ENCODE assay signal across 8 cellular contexts in the genomic region with DNA sequence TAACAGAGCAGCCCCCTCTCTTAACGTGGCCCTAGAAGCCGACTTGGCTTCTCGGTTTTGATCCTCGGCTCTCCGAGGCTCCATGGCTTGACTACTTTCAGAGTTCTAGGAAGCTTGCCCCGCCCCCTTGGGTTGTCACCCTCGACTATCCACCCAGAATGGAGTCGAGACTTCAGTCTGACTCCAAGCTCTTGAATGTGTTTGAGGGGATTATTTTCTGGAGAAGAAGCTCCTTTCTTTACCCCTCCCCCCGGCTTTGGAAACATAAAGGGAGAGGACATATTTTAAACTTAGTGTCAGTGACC. TPM values are rescaled to one million over a fixed set of nuclear protein-coding genes. Genes with fewer than 3 reads are reported as not detected.
A peak's percentile ranks its signal among the peaks of the same experiment; 100 is the strongest.
DNase-seq lines count a peak whose midpoint lies in the region; ATAC-seq and TF ChIP-seq lines count a peak whose summit lies in the region.

No MANE protein-coding gene starts in this region.

- no peak for TF ChIP-seq CTCF in CD14-positive monocyte (IDR thresholded peaks at IDR 0.05)
- no peak for TF ChIP-seq CTCF in brain microvascular endothelial cell (IDR thresholded peaks at IDR 0.05; ENCODE audit: low read depth, low read length, missing control alignments)
- TF ChIP-seq CTCF in kidney epithelial cell (IDR thresholded peaks at IDR 0.05; ENCODE audit: insufficient read depth, low read length, poor library complexity, severe bottlenecking), result no peak

- peaks cover 31% of the 10 kb centered on the region for H3K4me1 Mint-ChIP-seq in CD14-positive monocyte

- H3K36me3 Mint-ChIP-seq in CD14-positive monocyte, result peaks cover 17 to 49% of the 10 kb centered on the region in 2 donors

- in situ Hi-C loops in brain microvascular endothelial cell (cut with HindIII; ENCODE audit: low pct_ligation_motif_present, low sequenced_read_pairs), result no loop called here

- intact Hi-C loops in CD14-positive monocyte (cut with micrococcal nuclease), result loop anchor here (5.0 kb wide), 2 partner anchors 38 to 43 kb away; a partner anchor contains a TSS

- no peaks in the 10 kb centered on the region for H3K27me3 Mint-ChIP-seq in CD14-positive monocyte (ENCODE audit: low read depth in 3 of 3)

- ATAC-seq in GM19372 (IDR thresholded peaks at IDR 0.05; ENCODE audit: low read depth, unreplicated experiment) (peak; percentile 7), HG03442 (IDR thresholded peaks at IDR 0.05; ENCODE audit: unreplicated experiment) (peak; percentile 23)

- peak; percentile 62 for DNase-seq in CD14-positive monocyte (ENCODE audit: low spot score)
- DNase-seq in T-helper 1 cell, result peak in 3 of 5 donors; percentile 44 to 66 (median 45)
- DNase-seq in brain microvascular endothelial cell, result peak; percentile 76
- no peak for DNase-seq in kidney epithelial cell (ENCODE audit: low read depth)
- DNase-seq in stimulated activated CD4-positive, alpha-beta T cell treated with anti-CD3 and anti-CD28 coated beads, Interleukin-4, amount 100 ng/mL, for 24 hours, result peak; percentile 73
- no peak for DNase-seq in foreskin melanocyte

- peak overlapping the region; percentile 90 for H3K4me3 ChIP-seq in brain microvascular endothelial cell (ENCODE audit: low read depth, low read length)
- peak overlapping the region; percentile 99 for H3K4me3 ChIP-seq in kidney epithelial cell (ENCODE audit: low read depth, low read length)

- H3K4me3 Mint-ChIP-seq in CD14-positive monocyte, result peak overlapping the region; percentile 99

- H3K27ac Mint-ChIP-seq in CD14-positive monocyte, result peak overlapping the region; percentile 99 to 100 (median 100)

- H3K27ac ChIP-seq in brain microvascular endothelial cell, result peak overlapping the region; percentile 93

- H3K27me3 ChIP-seq in brain microvascular endothelial cell (replicated peaks), result no peaks in the 10 kb centered on the region
- H3K27me3 ChIP-seq in kidney epithelial cell (ENCODE audit: control insufficient read depth, insufficient read depth, low read length), result no peaks in the 10 kb centered on the region

- peaks cover 25% of the 10 kb centered on the region for H3K36me3 ChIP-seq in brain microvascular endothelial cell (replicated peaks)
- H3K36me3 ChIP-seq in kidney epithelial cell (ENCODE audit: control insufficient read depth, insufficient read depth, low read length), result peaks cover 1% of the 10 kb centered on the region

- peaks cover 0 to 2% (median 0%) of the 10 kb centered on the region in 7 donors for H3K9me3 Mint-ChIP-seq in CD14-positive monocyte

RNA-seq across cellular contexts. Expression of a gene that starts 0.5 kb away (rescaled TPM):
- polyA plus RNA-seq in CD14-positive monocyte, result 10 to 100 TPM; 25.7 to 44.8 TPM
- 61.0 and 70.9 TPM in 2 replicates for total RNA-seq in kidney epithelial cell

RNA-seq across cellular contexts. Expression of a gene that starts 37.2 kb away (rescaled TPM):
- polyA plus RNA-seq in CD14-positive monocyte, result 10 to 100 TPM; 72.3 to 85.0 TPM
- total RNA-seq in kidney epithelial cell, result 41.8 and 46.8 TPM in 2 replicates

RNA-seq across cellular contexts. Expression of a gene that starts 40.8 kb away (rescaled TPM):
- polyA plus RNA-seq in CD14-positive monocyte, result 10 to 100 TPM in 1 of 2 donors, 1 to 10 TPM in 1; 7.8 to 19.2 TPM
- total RNA-seq in kidney epithelial cell, result 66.7 and 90.8 TPM in 2 replicates

RNA-seq across cellular contexts. Expression of a gene that starts 46.7 kb away (rescaled TPM):
- under 1 TPM; 0.23 to 0.44 TPM for polyA plus RNA-seq in CD14-positive monocyte
- 2.6 and 2.9 TPM in 2 replicates for total RNA-seq in kidney epithelial cell

Comparison
In these comparisons a context has a peak if more than half of its experiments do, and no peak if none do; other contexts are left out.
1. DNase-seq: peak in CD14-positive monocyte (single experiment), T-helper 1 cell (3 of 5), brain microvascular endothelial cell (single experiment) and stimulated activated CD4-positive, alpha-beta T cell treated with anti-CD3 and anti-CD28 coated beads, Interleukin-4, amount 100 ng/mL, for 24 hours (single experiment); none in kidney epithelial cell (single experiment) and foreskin melanocyte (single experiment).